In the genomic region with DNA sequence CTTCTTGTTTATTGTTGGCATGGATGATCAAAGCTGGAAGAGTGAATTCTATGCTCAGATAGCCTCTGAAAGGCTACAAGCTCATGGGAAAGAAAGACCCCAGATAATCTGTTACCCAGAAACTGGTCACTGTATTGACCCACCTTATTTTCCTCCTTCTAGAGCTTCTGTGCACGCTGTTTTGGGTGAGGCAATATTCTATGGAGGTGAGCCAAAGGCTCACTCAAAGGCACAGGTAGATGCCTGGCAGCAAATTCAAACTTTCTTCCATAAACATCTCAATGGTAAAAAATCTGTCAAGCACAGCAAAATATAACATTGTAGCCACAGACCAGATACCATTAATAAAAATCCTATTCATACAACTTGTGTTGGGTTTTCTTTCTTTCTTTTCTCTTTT, we compare ENCODE assay signal across 8 cellular contexts. TPM values are rescaled to one million over a fixed set of nuclear protein-coding genes. Genes with fewer than 3 reads are reported as not detected.
"Had no signal": no experiment of that assay in that cellular context is flagged by ENCODE, and none has a peak within 500 bp of the region (broad histone marks: within the 10 kb centered on the region; RNA-seq: fewer than 3 reads in every experiment).

No MANE protein-coding gene starts in this region.

- H3K9ac ChIP-seq: KMS-11 had no signal

- H3K4me3 ChIP-seq: K562 had no signal

- DNase-seq: IMR-90, KBM-7 had no signal

- H3K4me2 ChIP-seq: KMS-11 had no signal

- ATAC-seq: K562 had no signal

- H3K27ac ChIP-seq: HL-60, KMS-11 had no signal

- FAIRE-seq: K562 had no signal

RNA-seq across cellular contexts. Expression of gene ACOT6, which starts 7.2 kb away (rescaled TPM):
- total RNA-seq: HT-29, HT1080, IMR-90, K562 had no signal
- polyA plus RNA-seq: IgD-negative memory B cell, IMR-90, K562 had no signal

RNA-seq across cellular contexts. Expression of gene ACOT4, which starts 27.9 kb away (rescaled TPM):
- total RNA-seq: HT1080, K562 had no signal
- polyA plus RNA-seq: K562 had no signal

RNA-seq across cellular contexts. Expression of gene ACOT2, which starts 50.5 kb away (rescaled TPM):
- total RNA-seq: K562 had no signal
